Comparison of ENCODE assay signal across 1 cellular context in the genomic region with DNA sequence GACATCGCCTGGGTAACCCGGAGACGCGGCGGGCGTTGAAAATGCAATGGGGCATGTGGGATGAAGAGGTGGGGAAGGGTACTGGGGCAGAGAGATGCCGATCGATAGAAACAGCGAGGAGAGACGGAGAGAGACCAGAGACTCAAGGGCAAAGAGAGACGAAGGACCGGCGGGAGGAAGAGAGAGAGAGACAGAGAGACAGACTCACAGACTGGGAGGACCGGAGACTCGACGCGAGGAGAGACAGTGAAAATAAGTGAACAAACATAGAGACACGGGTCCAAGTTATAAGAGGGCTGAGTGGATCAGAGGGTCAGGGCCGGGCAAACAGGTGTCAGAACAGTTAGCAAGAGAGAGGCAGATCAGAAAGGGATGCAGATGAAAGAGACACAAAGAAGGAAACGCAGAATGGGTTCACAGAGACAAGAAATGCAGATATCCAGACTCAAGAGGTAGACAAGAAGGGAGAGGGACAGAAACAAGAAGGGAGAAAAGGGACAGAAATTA.
TF ChIP-seq lines count a peak whose summit lies in the region.

No MANE protein-coding gene starts in this region.

TF ChIP-seq in K562, 482 proteins besides CTCF, POLR2A, EP300 and RAD21 (continued from another document and continues in another):
- TF ChIP-seq, protein P1, sequence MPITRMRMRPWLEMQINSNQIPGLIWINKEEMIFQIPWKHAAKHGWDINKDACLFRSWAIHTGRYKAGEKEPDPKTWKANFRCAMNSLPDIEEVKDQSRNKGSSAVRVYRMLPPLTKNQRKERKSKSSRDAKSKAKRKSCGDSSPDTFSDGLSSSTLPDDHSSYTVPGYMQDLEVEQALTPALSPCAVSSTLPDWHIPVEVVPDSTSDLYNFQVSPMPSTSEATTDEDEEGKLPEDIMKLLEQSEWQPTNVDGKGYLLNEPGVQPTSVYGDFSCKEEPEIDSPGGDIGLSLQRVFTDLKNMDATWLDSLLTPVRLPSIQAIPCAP (CRISPR knock-in tag; IDR thresholded peaks at IDR 0.05; ENCODE audit: borderline replicate concordance), result no peak
- TF ChIP-seq ZEB2 (IDR thresholded peaks at IDR 0.05), result no peak
- no peak for TF ChIP-seq DACH1 (IDR thresholded peaks at IDR 0.05; ENCODE audit: partially characterized antibody)
- TF ChIP-seq SP1 (CRISPR knock-in tag; IDR thresholded peaks at IDR 0.05), result no peak
- no peak for TF ChIP-seq RFX7 (CRISPR knock-in tag; IDR thresholded peaks at IDR 0.05)
- 0 out of 2 replicates have a peak, but pooled peaks have one; percentile 0 for TF ChIP-seq BHLHE40 (IDR thresholded peaks at IDR 0.05; ENCODE audit: low read length)
- no peak for TF ChIP-seq ZNF12 (CRISPR knock-in tag; IDR thresholded peaks at IDR 0.05)
- no peak for TF ChIP-seq SIRT6 (IDR thresholded peaks at IDR 0.05; ENCODE audit: low read depth, low read length)
- no peak for TF ChIP-seq ZNF583 (CRISPR knock-in tag; IDR thresholded peaks at IDR 0.05)
- TF ChIP-seq ZNF408 (CRISPR knock-in tag; IDR thresholded peaks at IDR 0.05; ENCODE audit: low read depth), result no peak
- TF ChIP-seq, protein P2, sequence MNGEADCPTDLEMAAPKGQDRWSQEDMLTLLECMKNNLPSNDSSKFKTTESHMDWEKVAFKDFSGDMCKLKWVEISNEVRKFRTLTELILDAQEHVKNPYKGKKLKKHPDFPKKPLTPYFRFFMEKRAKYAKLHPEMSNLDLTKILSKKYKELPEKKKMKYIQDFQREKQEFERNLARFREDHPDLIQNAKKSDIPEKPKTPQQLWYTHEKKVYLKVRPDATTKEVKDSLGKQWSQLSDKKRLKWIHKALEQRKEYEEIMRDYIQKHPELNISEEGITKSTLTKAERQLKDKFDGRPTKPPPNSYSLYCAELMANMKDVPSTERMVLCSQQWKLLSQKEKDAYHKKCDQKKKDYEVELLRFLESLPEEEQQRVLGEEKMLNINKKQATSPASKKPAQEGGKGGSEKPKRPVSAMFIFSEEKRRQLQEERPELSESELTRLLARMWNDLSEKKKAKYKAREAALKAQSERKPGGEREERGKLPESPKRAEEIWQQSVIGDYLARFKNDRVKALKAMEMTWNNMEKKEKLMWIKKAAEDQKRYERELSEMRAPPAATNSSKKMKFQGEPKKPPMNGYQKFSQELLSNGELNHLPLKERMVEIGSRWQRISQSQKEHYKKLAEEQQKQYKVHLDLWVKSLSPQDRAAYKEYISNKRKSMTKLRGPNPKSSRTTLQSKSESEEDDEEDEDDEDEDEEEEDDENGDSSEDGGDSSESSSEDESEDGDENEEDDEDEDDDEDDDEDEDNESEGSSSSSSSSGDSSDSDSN (IDR thresholded peaks at IDR 0.05; ENCODE audit: borderline replicate concordance in 1 of 2, low read depth in 2 of 2, low read length in 2 of 2), result no peak
- no peak for TF ChIP-seq TAF1 (IDR thresholded peaks at IDR 0.05; ENCODE audit: control insufficient read depth, extremely low read depth, insufficient read depth, low read length, severe bottlenecking)
- TF ChIP-seq, protein P3, sequence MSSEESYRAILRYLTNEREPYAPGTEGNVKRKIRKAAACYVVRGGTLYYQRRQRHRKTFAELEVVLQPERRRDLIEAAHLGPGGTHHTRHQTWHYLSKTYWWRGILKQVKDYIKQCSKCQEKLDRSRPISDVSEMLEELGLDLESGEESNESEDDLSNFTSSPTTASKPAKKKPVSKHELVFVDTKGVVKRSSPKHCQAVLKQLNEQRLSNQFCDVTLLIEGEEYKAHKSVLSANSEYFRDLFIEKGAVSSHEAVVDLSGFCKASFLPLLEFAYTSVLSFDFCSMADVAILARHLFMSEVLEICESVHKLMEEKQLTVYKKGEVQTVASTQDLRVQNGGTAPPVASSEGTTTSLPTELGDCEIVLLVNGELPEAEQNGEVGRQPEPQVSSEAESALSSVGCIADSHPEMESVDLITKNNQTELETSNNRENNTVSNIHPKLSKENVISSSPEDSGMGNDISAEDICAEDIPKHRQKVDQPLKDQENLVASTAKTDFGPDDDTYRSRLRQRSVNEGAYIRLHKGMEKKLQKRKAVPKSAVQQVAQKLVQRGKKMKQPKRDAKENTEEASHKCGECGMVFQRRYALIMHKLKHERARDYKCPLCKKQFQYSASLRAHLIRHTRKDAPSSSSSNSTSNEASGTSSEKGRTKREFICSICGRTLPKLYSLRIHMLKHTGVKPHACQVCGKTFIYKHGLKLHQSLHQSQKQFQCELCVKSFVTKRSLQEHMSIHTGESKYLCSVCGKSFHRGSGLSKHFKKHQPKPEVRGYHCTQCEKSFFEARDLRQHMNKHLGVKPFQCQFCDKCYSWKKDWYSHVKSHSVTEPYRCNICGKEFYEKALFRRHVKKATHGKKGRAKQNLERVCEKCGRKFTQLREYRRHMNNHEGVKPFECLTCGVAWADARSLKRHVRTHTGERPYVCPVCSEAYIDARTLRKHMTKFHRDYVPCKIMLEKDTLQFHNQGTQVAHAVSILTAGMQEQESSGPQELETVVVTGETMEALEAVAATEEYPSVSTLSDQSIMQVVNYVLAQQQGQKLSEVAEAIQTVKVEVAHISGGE (CRISPR knock-in tag; IDR thresholded peaks at IDR 0.05), result no peak
- no peak for TF ChIP-seq ZNF217 (CRISPR knock-in tag; IDR thresholded peaks at IDR 0.05)
- no peak for TF ChIP-seq YY1 (IDR thresholded peaks at IDR 0.05; ENCODE audit: borderline replicate concordance in 1 of 3, control insufficient read depth in 1 of 3, extremely low read depth in 1 of 3, insufficient read depth in 3 of 3, insufficient read length in 1 of 3, insufficient replicate concordance in 2 of 3, low read depth in 1 of 3, low read length in 2 of 3)
- no peak for TF ChIP-seq POLR2B (IDR thresholded peaks at IDR 0.05; ENCODE audit: low read depth, partially characterized antibody)
- TF ChIP-seq, protein P4, sequence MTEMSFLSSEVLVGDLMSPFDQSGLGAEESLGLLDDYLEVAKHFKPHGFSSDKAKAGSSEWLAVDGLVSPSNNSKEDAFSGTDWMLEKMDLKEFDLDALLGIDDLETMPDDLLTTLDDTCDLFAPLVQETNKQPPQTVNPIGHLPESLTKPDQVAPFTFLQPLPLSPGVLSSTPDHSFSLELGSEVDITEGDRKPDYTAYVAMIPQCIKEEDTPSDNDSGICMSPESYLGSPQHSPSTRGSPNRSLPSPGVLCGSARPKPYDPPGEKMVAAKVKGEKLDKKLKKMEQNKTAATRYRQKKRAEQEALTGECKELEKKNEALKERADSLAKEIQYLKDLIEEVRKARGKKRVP (CRISPR knock-in tag; IDR thresholded peaks at IDR 0.05), result no peak
- TF ChIP-seq, protein P5, sequence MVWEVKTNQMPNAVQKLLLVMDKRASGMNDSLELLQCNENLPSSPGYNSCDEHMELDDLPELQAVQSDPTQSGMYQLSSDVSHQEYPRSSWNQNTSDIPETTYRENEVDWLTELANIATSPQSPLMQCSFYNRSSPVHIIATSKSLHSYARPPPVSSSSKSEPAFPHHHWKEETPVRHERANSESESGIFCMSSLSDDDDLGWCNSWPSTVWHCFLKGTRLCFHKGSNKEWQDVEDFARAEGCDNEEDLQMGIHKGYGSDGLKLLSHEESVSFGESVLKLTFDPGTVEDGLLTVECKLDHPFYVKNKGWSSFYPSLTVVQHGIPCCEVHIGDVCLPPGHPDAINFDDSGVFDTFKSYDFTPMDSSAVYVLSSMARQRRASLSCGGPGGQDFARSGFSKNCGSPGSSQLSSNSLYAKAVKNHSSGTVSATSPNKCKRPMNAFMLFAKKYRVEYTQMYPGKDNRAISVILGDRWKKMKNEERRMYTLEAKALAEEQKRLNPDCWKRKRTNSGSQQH (CRISPR knock-in tag; IDR thresholded peaks at IDR 0.05), result 0 out of 2 replicates have a peak, but pooled peaks have one; percentile 63
- TF ChIP-seq, protein P6, sequence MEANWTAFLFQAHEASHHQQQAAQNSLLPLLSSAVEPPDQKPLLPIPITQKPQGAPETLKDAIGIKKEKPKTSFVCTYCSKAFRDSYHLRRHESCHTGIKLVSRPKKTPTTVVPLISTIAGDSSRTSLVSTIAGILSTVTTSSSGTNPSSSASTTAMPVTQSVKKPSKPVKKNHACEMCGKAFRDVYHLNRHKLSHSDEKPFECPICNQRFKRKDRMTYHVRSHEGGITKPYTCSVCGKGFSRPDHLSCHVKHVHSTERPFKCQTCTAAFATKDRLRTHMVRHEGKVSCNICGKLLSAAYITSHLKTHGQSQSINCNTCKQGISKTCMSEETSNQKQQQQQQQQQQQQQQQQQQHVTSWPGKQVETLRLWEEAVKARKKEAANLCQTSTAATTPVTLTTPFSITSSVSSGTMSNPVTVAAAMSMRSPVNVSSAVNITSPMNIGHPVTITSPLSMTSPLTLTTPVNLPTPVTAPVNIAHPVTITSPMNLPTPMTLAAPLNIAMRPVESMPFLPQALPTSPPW (CRISPR knock-in tag; IDR thresholded peaks at IDR 0.05), result no peak
- no peak for TF ChIP-seq NBN (IDR thresholded peaks at IDR 0.05; ENCODE audit: low read depth)
- TF ChIP-seq, protein P7, sequence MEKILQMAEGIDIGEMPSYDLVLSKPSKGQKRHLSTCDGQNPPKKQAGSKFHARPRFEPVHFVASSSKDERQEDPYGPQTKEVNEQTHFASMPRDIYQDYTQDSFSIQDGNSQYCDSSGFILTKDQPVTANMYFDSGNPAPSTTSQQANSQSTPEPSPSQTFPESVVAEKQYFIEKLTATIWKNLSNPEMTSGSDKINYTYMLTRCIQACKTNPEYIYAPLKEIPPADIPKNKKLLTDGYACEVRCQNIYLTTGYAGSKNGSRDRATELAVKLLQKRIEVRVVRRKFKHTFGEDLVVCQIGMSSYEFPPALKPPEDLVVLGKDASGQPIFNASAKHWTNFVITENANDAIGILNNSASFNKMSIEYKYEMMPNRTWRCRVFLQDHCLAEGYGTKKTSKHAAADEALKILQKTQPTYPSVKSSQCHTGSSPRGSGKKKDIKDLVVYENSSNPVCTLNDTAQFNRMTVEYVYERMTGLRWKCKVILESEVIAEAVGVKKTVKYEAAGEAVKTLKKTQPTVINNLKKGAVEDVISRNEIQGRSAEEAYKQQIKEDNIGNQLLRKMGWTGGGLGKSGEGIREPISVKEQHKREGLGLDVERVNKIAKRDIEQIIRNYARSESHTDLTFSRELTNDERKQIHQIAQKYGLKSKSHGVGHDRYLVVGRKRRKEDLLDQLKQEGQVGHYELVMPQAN (IDR thresholded peaks at IDR 0.05; ENCODE audit: borderline replicate concordance), result peak; percentile 99
- no peak for TF ChIP-seq ZNF830 (CRISPR knock-in tag; IDR thresholded peaks at IDR 0.05)
- no peak for TF ChIP-seq FOSL1 (tag; conservative IDR thresholded peaks at IDR 0.05)
- TF ChIP-seq IRF2 (CRISPR knock-in tag; IDR thresholded peaks at IDR 0.05), result no peak
- no peak for TF ChIP-seq U2AF1 (optimal IDR thresholded peaks at IDR 0.05; ENCODE audit: low read depth, low read length)
- no peak for TF ChIP-seq SETDB1 (IDR thresholded peaks at IDR 0.05; ENCODE audit: low read length)
- peak; percentile 6; the same call in 1 of the 2 replicates for TF ChIP-seq SMAD4 (CRISPR knock-in tag; conservative IDR thresholded peaks at IDR 0.05)
- TF ChIP-seq SRSF7 (optimal IDR thresholded peaks at IDR 0.05; ENCODE audit: low read depth, low read length), result no peak
- TF ChIP-seq, protein P8, sequence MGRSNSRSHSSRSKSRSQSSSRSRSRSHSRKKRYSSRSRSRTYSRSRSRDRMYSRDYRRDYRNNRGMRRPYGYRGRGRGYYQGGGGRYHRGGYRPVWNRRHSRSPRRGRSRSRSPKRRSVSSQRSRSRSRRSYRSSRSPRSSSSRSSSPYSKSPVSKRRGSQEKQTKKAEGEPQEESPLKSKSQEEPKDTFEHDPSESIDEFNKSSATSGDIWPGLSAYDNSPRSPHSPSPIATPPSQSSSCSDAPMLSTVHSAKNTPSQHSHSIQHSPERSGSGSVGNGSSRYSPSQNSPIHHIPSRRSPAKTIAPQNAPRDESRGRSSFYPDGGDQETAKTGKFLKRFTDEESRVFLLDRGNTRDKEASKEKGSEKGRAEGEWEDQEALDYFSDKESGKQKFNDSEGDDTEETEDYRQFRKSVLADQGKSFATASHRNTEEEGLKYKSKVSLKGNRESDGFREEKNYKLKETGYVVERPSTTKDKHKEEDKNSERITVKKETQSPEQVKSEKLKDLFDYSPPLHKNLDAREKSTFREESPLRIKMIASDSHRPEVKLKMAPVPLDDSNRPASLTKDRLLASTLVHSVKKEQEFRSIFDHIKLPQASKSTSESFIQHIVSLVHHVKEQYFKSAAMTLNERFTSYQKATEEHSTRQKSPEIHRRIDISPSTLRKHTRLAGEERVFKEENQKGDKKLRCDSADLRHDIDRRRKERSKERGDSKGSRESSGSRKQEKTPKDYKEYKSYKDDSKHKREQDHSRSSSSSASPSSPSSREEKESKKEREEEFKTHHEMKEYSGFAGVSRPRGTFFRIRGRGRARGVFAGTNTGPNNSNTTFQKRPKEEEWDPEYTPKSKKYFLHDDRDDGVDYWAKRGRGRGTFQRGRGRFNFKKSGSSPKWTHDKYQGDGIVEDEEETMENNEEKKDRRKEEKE (IDR thresholded peaks at IDR 0.05; ENCODE audit: borderline replicate concordance in 1 of 2, control insufficient read depth in 1 of 2, low read depth in 2 of 2, low read length in 1 of 2), result 0 out of 4 replicates have a peak, but pooled peaks of 1 of the 2 experiments have one; percentile 14
- TF ChIP-seq NR3C1 (CRISPR knock-in tag; IDR thresholded peaks at IDR 0.05), result no peak
- TF ChIP-seq, protein P9, sequence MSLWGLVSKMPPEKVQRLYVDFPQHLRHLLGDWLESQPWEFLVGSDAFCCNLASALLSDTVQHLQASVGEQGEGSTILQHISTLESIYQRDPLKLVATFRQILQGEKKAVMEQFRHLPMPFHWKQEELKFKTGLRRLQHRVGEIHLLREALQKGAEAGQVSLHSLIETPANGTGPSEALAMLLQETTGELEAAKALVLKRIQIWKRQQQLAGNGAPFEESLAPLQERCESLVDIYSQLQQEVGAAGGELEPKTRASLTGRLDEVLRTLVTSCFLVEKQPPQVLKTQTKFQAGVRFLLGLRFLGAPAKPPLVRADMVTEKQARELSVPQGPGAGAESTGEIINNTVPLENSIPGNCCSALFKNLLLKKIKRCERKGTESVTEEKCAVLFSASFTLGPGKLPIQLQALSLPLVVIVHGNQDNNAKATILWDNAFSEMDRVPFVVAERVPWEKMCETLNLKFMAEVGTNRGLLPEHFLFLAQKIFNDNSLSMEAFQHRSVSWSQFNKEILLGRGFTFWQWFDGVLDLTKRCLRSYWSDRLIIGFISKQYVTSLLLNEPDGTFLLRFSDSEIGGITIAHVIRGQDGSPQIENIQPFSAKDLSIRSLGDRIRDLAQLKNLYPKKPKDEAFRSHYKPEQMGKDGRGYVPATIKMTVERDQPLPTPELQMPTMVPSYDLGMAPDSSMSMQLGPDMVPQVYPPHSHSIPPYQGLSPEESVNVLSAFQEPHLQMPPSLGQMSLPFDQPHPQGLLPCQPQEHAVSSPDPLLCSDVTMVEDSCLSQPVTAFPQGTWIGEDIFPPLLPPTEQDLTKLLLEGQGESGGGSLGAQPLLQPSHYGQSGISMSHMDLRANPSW (CRISPR knock-in tag; IDR thresholded peaks at IDR 0.05), result no peak
- TF ChIP-seq, protein P10, sequence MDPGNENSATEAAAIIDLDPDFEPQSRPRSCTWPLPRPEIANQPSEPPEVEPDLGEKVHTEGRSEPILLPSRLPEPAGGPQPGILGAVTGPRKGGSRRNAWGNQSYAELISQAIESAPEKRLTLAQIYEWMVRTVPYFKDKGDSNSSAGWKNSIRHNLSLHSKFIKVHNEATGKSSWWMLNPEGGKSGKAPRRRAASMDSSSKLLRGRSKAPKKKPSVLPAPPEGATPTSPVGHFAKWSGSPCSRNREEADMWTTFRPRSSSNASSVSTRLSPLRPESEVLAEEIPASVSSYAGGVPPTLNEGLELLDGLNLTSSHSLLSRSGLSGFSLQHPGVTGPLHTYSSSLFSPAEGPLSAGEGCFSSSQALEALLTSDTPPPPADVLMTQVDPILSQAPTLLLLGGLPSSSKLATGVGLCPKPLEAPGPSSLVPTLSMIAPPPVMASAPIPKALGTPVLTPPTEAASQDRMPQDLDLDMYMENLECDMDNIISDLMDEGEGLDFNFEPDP (CRISPR knock-in tag; IDR thresholded peaks at IDR 0.05), result no peak
- TF ChIP-seq HDAC1 (IDR thresholded peaks at IDR 0.05), result peak in 1 of 2 experiments; percentile 99; a peak in 2 of 4 replicates
